26 cellular contexts compared by ENCODE assay signal in genomic region chr1:65704318-65704717, GRCh38.
DNase-seq lines count a peak whose midpoint lies in the region; ATAC-seq and TF ChIP-seq lines count a peak whose summit lies in the region.
"Had no signal": no experiment of that assay in that cellular context is flagged by ENCODE, and none has a peak within 500 bp of the region (broad histone marks: within the 10 kb centered on the region; RNA-seq: fewer than 3 reads in every experiment).

No MANE protein-coding gene starts in this region.

- ATAC-seq in GM19395 (IDR thresholded peaks at IDR 0.05; ENCODE audit: unreplicated experiment) (peak; percentile 67), GM23338 (no peak), HG03135 (IDR thresholded peaks at IDR 0.05; ENCODE audit: unreplicated experiment) (peak; percentile 65), left colon (no peak)
- ATAC-seq: mucosa of descending colon, pancreas had no signal

- H3K27me3 ChIP-seq in DOHH2 (ENCODE audit: control insufficient read depth, low read length) (no peaks in the 10 kb centered on the region), GM23338 (ENCODE audit: insufficient read depth) (no peaks in the 10 kb centered on the region), WERI-Rb-1 (ENCODE audit: insufficient read depth, low read depth, severe bottlenecking) (no peaks in the 10 kb centered on the region)
- H3K27me3 ChIP-seq: MG63, upper lobe of left lung had no signal

- H3K36me3 ChIP-seq in DOHH2 (ENCODE audit: control insufficient read depth, low read length) (peaks cover 6% of the 10 kb centered on the region; the same call in 1 of the 2 replicates), GM23338 (ENCODE audit: insufficient read depth) (no peaks in the 10 kb centered on the region), WERI-Rb-1 (no peaks in the 10 kb centered on the region)
- H3K36me3 ChIP-seq: MG63, pancreas, SJSA1, upper lobe of left lung had no signal

- TF ChIP-seq CTCF in DOHH2 (IDR thresholded peaks at IDR 0.05; ENCODE audit: low read depth, low read length, poor library complexity, severe bottlenecking) (no peak), GM23338 (conservative IDR thresholded peaks at IDR 0.05; ENCODE audit: low read depth in 2 of 2) (no peak), WERI-Rb-1 (IDR thresholded peaks at IDR 0.05; ENCODE audit: low read depth, low read length) (no peak)

- H3F3A ChIP-seq in DOHH2 (ENCODE audit: control insufficient read depth, insufficient read depth), result 0 out of 2 replicates have a peak, but pooled peaks cover 2% of the 10 kb centered on the region
- H3F3A ChIP-seq in GM23338 (replicated peaks; ENCODE audit: low read depth), result no peaks in the 10 kb centered on the region

- H3K4me3 Mint-ChIP-seq in GM23338, result no peak overlapping the region
- H3K4me3 Mint-ChIP-seq: CD4-positive, CD25-positive, alpha-beta regulatory T cell; nephron; T-helper 1 cell treated with Interleukin-12 subunit alpha and Interleukin-12 subunit beta and Interleukin-4 antibody, amounts not matched to agents 30 μg/mL and 1 μg/mL, for 36 hours had no signal

- H3K4me1 ChIP-seq in DOHH2 (ENCODE audit: control insufficient read depth, low read length) (peaks cover 69% of the 10 kb centered on the region), GM23338 (ENCODE audit: insufficient read depth) (no peaks in the 10 kb centered on the region)
- H3K4me1 ChIP-seq: pancreas, SJSA1, upper lobe of left lung had no signal

- H3K4me3 ChIP-seq in DOHH2 (ENCODE audit: low read length) (peak overlapping the region; percentile 79), GM23338 (no peak overlapping the region), WERI-Rb-1 (ENCODE audit: low read depth, low read length) (no peak overlapping the region)
- H3K4me3 ChIP-seq: MG63, mucosa of descending colon, pancreas, SJSA1, upper lobe of left lung had no signal

- no peaks in the 10 kb centered on the region for H3K9me3 ChIP-seq in DOHH2 (ENCODE audit: control insufficient read depth, insufficient read depth, low read length)
- no peaks in the 10 kb centered on the region for H3K9me3 ChIP-seq in WERI-Rb-1 (ENCODE audit: severe bottlenecking)
- H3K9me3 ChIP-seq: MG63, mucosa of descending colon, pancreas, SJSA1, upper lobe of left lung had no signal

- no peaks in the 10 kb centered on the region for H3K9me3 Mint-ChIP-seq in GM23338
- H3K9me3 Mint-ChIP-seq: CD4-positive, CD25-positive, alpha-beta regulatory T cell; nephron; T-helper 1 cell treated with Interleukin-12 subunit alpha and Interleukin-12 subunit beta and Interleukin-4 antibody, amounts not matched to agents 30 μg/mL and 1 μg/mL, for 36 hours had no signal

- H3K27ac ChIP-seq in DOHH2 (ENCODE audit: low read depth, low read length), result peak overlapping the region; percentile 87
- no peak overlapping the region for H3K27ac ChIP-seq in GM23338 (ENCODE audit: low read depth)
- H3K27ac ChIP-seq in WERI-Rb-1, result no peak overlapping the region
- H3K27ac ChIP-seq: pancreas, SJSA1, upper lobe of left lung had no signal

- H4K20me1 ChIP-seq in DOHH2 (ENCODE audit: control insufficient read depth, insufficient read depth, low read depth, low read length) (no peaks in the 10 kb centered on the region; the same call in 1 of the 2 replicates), GM23338 (replicated peaks; ENCODE audit: insufficient read depth) (no peaks in the 10 kb centered on the region)

- H3K36me3 Mint-ChIP-seq in GM23338 (ENCODE audit: low read depth), result no peaks in the 10 kb centered on the region
- H3K36me3 Mint-ChIP-seq: CD4-positive, CD25-positive, alpha-beta regulatory T cell had no signal

- intact Hi-C loops in left colon (cut with DNase I, micrococcal nuclease), result no loop called here

- H3K79me2 ChIP-seq in DOHH2 (ENCODE audit: control insufficient read depth, low read length) (peaks cover 36% of the 10 kb centered on the region), GM23338 (replicated peaks; ENCODE audit: insufficient read depth) (no peaks in the 10 kb centered on the region)

- no peak overlapping the region for H3K27ac Mint-ChIP-seq in GM23338
- H3K27ac Mint-ChIP-seq: CD4-positive, CD25-positive, alpha-beta regulatory T cell; nephron; T-helper 1 cell treated with Interleukin-12 subunit alpha and Interleukin-12 subunit beta and Interleukin-4 antibody, amounts not matched to agents 30 μg/mL and 1 μg/mL, for 36 hours had no signal

- H3K9me2 ChIP-seq in DOHH2 (replicated peaks; ENCODE audit: control insufficient read depth, low read length) (no peaks in the 10 kb centered on the region), GM23338 (ENCODE audit: insufficient read depth) (0 out of 2 replicates have a peak, but pooled peaks cover 8% of the 10 kb centered on the region)

- H3K4me2 ChIP-seq in DOHH2 (ENCODE audit: low read length) (peak overlapping the region; percentile 74), GM23338 (no peak overlapping the region)

- DNase-seq in GM23338 (ENCODE audit: low spot score) (no peak), WERI-Rb-1 (no peak), NCI-H1694 (lab: John Stamatoyannopoulos, UW) (no peak), NCI-H1417 (lab: John Stamatoyannopoulos, UW) (no peak), left colon (no peak)
- DNase-seq: 8988T; activated CD8-positive, alpha-beta memory T cell treated with anti-CD3 and anti-CD28 coated beads for 24 hours; activated gamma-delta T cell; activated T-cell treated with anti-CD3 and anti-CD28 coated beads, Interleukin-2, amount 50 U/mL, for 1 hour; CD4-positive, CD25-positive, alpha-beta regulatory T cell; central memory CD4-positive, alpha-beta T cell; dermis blood vessel endothelial cell; islet precursor cell; MG63; mucosa of descending colon; NCI-H1436 treated with DMSO at 0.1 percent for 48 hours; NCI-H2171; NCI-H524 treated with DMSO at 0.1 percent for 48 hours; pancreas; upper lobe of left lung had no signal

- peak overlapping the region; percentile 29; the same call in 1 of the 2 replicates for H2AFZ ChIP-seq in GM23338

- H3K4me1 Mint-ChIP-seq in GM23338, result peaks cover 6% of the 10 kb centered on the region
- H3K4me1 Mint-ChIP-seq: CD4-positive, CD25-positive, alpha-beta regulatory T cell; nephron had no signal

- H3K27me3 Mint-ChIP-seq in GM23338 (ENCODE audit: insufficient read depth, low read depth, poor library complexity), result no peaks in the 10 kb centered on the region

TF ChIP-seq in GM23338, 12 proteins besides CTCF, POLR2A, EP300 and RAD21 (continues in another document):
- TF ChIP-seq ZNF331 (CRISPR knock-in tag; IDR thresholded peaks at IDR 0.05; ENCODE audit: low read depth) (no peak), REST (IDR thresholded peaks at IDR 0.05; ENCODE audit: unreplicated experiment) (no peak), ZNF114 (CRISPR knock-in tag; IDR thresholded peaks at IDR 0.05) (no peak), STAT1 (IDR thresholded peaks at IDR 0.05; ENCODE audit: unreplicated experiment) (no peak), JUNB (IDR thresholded peaks at IDR 0.05; ENCODE audit: unreplicated experiment) (no peak), CREB1 (CRISPR knock-in tag; IDR thresholded peaks at IDR 0.05; ENCODE audit: low read depth) (no peak), EZH2phosphoT487 (IDR thresholded peaks at IDR 0.05; ENCODE audit: unreplicated experiment) (no peak)

Comparison
In these comparisons a context has a peak if more than half of its experiments do, and no peak if none do; other contexts are left out.
1. ATAC-seq: peak in GM19395 (single experiment) and HG03135 (single experiment); none in GM23338 (single experiment) and left colon (single experiment).